15 cellular contexts compared by ENCODE assay signal in genomic region chr11:119828011-119828410, GRCh38.
"Had no signal": no experiment of that assay in that cellular context is flagged by ENCODE, and none has a peak within 500 bp of the region (broad histone marks: within the 10 kb centered on the region; RNA-seq: fewer than 3 reads in every experiment).

No MANE protein-coding gene starts in this region.

- H3K27me3 Mint-ChIP-seq: activated CD4-positive, alpha-beta T cell treated with anti-CD3 and anti-CD28 coated beads, Interleukin-2, amount 10 ng/mL, durations not matched to agents 24 days and 14 days had no signal

- ATAC-seq: activated CD8-positive, alpha-beta T cell treated with anti-CD3 and anti-CD28 coated beads, Interleukin-2, amount 10 ng/mL, durations not matched to agents 7 days and 5 days; lower lobe of right lung; natural killer cell treated with Interleukin-12 subunit alpha and Interleukin-12 subunit beta and Interleukin-15 and Interleukin-18, amount 100 ng/mL, for 72 hours; stimulated activated naive B cell treated with anti-CD40 and anti-IgM and Interleukin-4, amounts not matched to agents 10 μg/mL and 1 μg/mL and 100 μg/mL, for 72 hours had no signal

- H3K36me3 Mint-ChIP-seq: activated naive CD8-positive, alpha-beta T cell treated with anti-CD3 and anti-CD28 coated beads, Interleukin-2, amount 10 ng/mL, durations not matched to agents 7 days and 5 days; stimulated activated naive B cell treated with anti-CD40 and anti-IgM and Interleukin-4, amounts not matched to agents 10 μg/mL and 1 μg/mL and 100 μg/mL, for 72 hours had no signal

- H3K4me1 Mint-ChIP-seq: activated CD4-positive, alpha-beta T cell treated with anti-CD3 and anti-CD28 coated beads, Interleukin-2, amount 10 ng/mL, durations not matched to agents 24 days and 14 days; activated naive CD8-positive, alpha-beta T cell treated with anti-CD3 and anti-CD28 coated beads, Interleukin-2, amount 10 ng/mL, durations not matched to agents 7 days and 5 days had no signal

- H3K4me3 Mint-ChIP-seq: activated CD4-positive, alpha-beta T cell treated with anti-CD3 and anti-CD28 coated beads, Interleukin-2, amount 10 ng/mL, durations not matched to agents 24 days and 14 days; activated CD8-positive, alpha-beta T cell treated with anti-CD3 and anti-CD28 coated beads, Interleukin-2, amount 10 ng/mL, durations not matched to agents 7 days and 5 days; activated naive CD8-positive, alpha-beta T cell treated with anti-CD3 and anti-CD28 coated beads, Interleukin-2, amount 10 ng/mL, durations not matched to agents 7 days and 5 days; activated T-cell treated with anti-CD3 and anti-CD28 coated beads, Interleukin-2, amount 50 U/mL, for 24 hours; endodermal cell; natural killer cell treated with Interleukin-12 subunit alpha and Interleukin-12 subunit beta and Interleukin-15 and Interleukin-18, amount 100 ng/mL, for 72 hours; stimulated activated naive B cell treated with anti-CD40 and anti-IgM and Interleukin-4, amounts not matched to agents 10 μg/mL and 1 μg/mL and 100 μg/mL, for 72 hours had no signal

- H3K9me3 Mint-ChIP-seq: activated CD4-positive, alpha-beta T cell treated with anti-CD3 and anti-CD28 coated beads, Interleukin-2, amount 10 ng/mL, durations not matched to agents 24 days and 14 days; activated naive CD8-positive, alpha-beta T cell treated with anti-CD3 and anti-CD28 coated beads, Interleukin-2, amount 10 ng/mL, durations not matched to agents 7 days and 5 days; activated T-helper 2 cell treated with anti-CD3 and anti-CD28 coated beads, Interferon-gamma antibody, Interleukin-2, Interleukin-4, amounts not matched to agents 10 μg/mL and 5 μg/mL and 100 μg/mL, durations not matched to agents 14 hours and 24 hours and 36 hours; natural killer cell treated with Interleukin-12 subunit alpha and Interleukin-12 subunit beta and Interleukin-15 and Interleukin-18, amount 100 ng/mL, for 72 hours had no signal

- H3K27ac Mint-ChIP-seq: activated CD4-positive, alpha-beta T cell treated with anti-CD3 and anti-CD28 coated beads, Interleukin-2, amount 10 ng/mL, durations not matched to agents 24 days and 14 days; activated CD8-positive, alpha-beta T cell treated with anti-CD3 and anti-CD28 coated beads, Interleukin-2, amount 10 ng/mL, durations not matched to agents 7 days and 5 days; activated naive CD8-positive, alpha-beta T cell treated with anti-CD3 and anti-CD28 coated beads, Interleukin-2, amount 10 ng/mL, durations not matched to agents 7 days and 5 days; activated T-cell treated with anti-CD3 and anti-CD28 coated beads, Interleukin-2, amount 50 U/mL, for 24 hours; activated T-helper 2 cell treated with anti-CD3 and anti-CD28 coated beads, Interferon-gamma antibody, Interleukin-2, Interleukin-4, amounts not matched to agents 10 μg/mL and 5 μg/mL and 100 μg/mL, durations not matched to agents 14 hours and 24 hours and 36 hours; endodermal cell; natural killer cell treated with Interleukin-12 subunit alpha and Interleukin-12 subunit beta and Interleukin-15 and Interleukin-18, amount 100 ng/mL, for 72 hours; stimulated activated naive B cell treated with anti-CD40 and anti-IgM and Interleukin-4, amounts not matched to agents 10 μg/mL and 1 μg/mL and 100 μg/mL, for 72 hours had no signal

- DNase-seq: activated CD4-positive, alpha-beta T cell treated with anti-CD3 and anti-CD28 coated beads, Interleukin-2, amount 10 ng/mL, durations not matched to agents 24 days and 14 days; activated CD8-positive, alpha-beta T cell treated with anti-CD3 and anti-CD28 coated beads, Interleukin-2, amount 10 ng/mL, durations not matched to agents 7 days and 5 days; activated naive CD4-positive, alpha-beta T cell treated with Interleukin-2 at 50 U/mL for 16 hours; activated naive CD8-positive, alpha-beta T cell treated with anti-CD3 and anti-CD28 coated beads, Interleukin-2, amount 10 ng/mL, durations not matched to agents 7 days and 5 days; activated T-cell treated with anti-CD3 and anti-CD28 coated beads, Interleukin-2, amount 50 U/mL, for 24 hours; amygdala; dorsolateral prefrontal cortex; endodermal cell; foreskin fibroblast; lower lobe of right lung; nucleus accumbens; stimulated activated naive B cell treated with anti-CD40 and anti-IgM and Interleukin-4, amounts not matched to agents 10 μg/mL and 1 μg/mL and 100 μg/mL, for 72 hours; T1000 had no signal
